28 cellular contexts compared by ENCODE assay signal in genomic region chr13:24065172-24065571, GRCh38.
"Had no signal": no experiment of that assay in that cellular context is flagged by ENCODE, and none has a peak within 500 bp of the region (broad histone marks: within the 10 kb centered on the region; RNA-seq: fewer than 3 reads in every experiment).

No MANE protein-coding gene starts in this region.

- H3K27me3 ChIP-seq: ascending aorta, breast epithelium, SJCRH30 had no signal

- H3K4me1 ChIP-seq: ascending aorta, breast epithelium had no signal

- H3K27ac ChIP-seq: ascending aorta, breast epithelium, SJCRH30, SK-N-MC had no signal

- H3K36me3 Mint-ChIP-seq: activated naive CD4-positive, alpha-beta T cell treated with anti-CD3 and anti-CD28 coated beads, Interleukin-2, amount 50 U/mL, for 24 hours; activated naive CD8-positive, alpha-beta T cell treated with anti-CD3 and anti-CD28 coated beads, Interleukin-2, amount 10 ng/mL, durations not matched to agents 7 days and 5 days had no signal

- ATAC-seq: activated CD4-positive, alpha-beta T cell treated with anti-CD3 and anti-CD28 coated beads for 36 hours; activated CD4-positive, CD25-positive, alpha-beta regulatory T cell treated with anti-CD3 and anti-CD28 coated beads, Interleukin-2, amount 50 U/mL, for 24 hours; activated CD8-positive, alpha-beta memory T cell treated with anti-CD3 and anti-CD28 coated beads, Interleukin-2, amount 10 ng/mL, durations not matched to agents 7 days and 5 days; activated T-cell treated with anti-CD3 and anti-CD28 coated beads, Interleukin-2, amount 50 U/mL, for 72 hours; Panc1 had no signal

- H3K9me3 ChIP-seq: ascending aorta, breast epithelium, SJCRH30 had no signal

- H3K9me3 Mint-ChIP-seq: activated CD4-positive, alpha-beta T cell treated with anti-CD3 and anti-CD28 coated beads, Interleukin-2, amount 10 ng/mL, durations not matched to agents 7 days and 5 days; activated naive CD4-positive, alpha-beta T cell treated with anti-CD3 and anti-CD28 coated beads, Interleukin-2, amount 50 U/mL, for 24 hours; activated naive CD8-positive, alpha-beta T cell treated with anti-CD3 and anti-CD28 coated beads, Interleukin-2, amount 10 ng/mL, durations not matched to agents 7 days and 5 days; activated T-cell treated with anti-CD3 and anti-CD28 coated beads, Interleukin-2, amount 50 U/mL, for 72 hours; activated T-helper 2 cell treated with anti-CD3 and anti-CD28 coated beads, Interferon-gamma antibody, Interleukin-2, Interleukin-4, amounts not matched to agents 10 μg/mL and 5 μg/mL and 100 μg/mL, durations not matched to agents 14 hours and 24 hours and 36 hours had no signal

- H3K27me3 Mint-ChIP-seq: activated naive CD4-positive, alpha-beta T cell treated with anti-CD3 and anti-CD28 coated beads, Interleukin-2, amount 50 U/mL, for 24 hours had no signal

- H3K36me3 ChIP-seq: ascending aorta, breast epithelium, SJCRH30 had no signal

- H3K4me3 Mint-ChIP-seq: activated CD4-positive, alpha-beta T cell treated with anti-CD3 and anti-CD28 coated beads for 36 hours; activated CD4-positive, alpha-beta T cell treated with anti-CD3 and anti-CD28 coated beads, Interleukin-2, amount 10 ng/mL, durations not matched to agents 7 days and 5 days; activated CD8-positive, alpha-beta memory T cell treated with anti-CD3 and anti-CD28 coated beads, Interleukin-2, amount 10 ng/mL, durations not matched to agents 7 days and 5 days; activated naive CD4-positive, alpha-beta T cell treated with anti-CD3 and anti-CD28 coated beads, Interleukin-2, amount 50 U/mL, for 24 hours; activated naive CD8-positive, alpha-beta T cell treated with anti-CD3 and anti-CD28 coated beads, Interleukin-2, amount 10 ng/mL, durations not matched to agents 7 days and 5 days; activated T-cell treated with anti-CD3 and anti-CD28 coated beads, Interleukin-2, amount 50 U/mL, for 72 hours had no signal

- H3K27ac Mint-ChIP-seq: activated CD4-positive, alpha-beta T cell treated with anti-CD3 and anti-CD28 coated beads for 36 hours; activated CD4-positive, alpha-beta T cell treated with anti-CD3 and anti-CD28 coated beads, Interleukin-2, amount 10 ng/mL, durations not matched to agents 7 days and 5 days; activated CD8-positive, alpha-beta memory T cell treated with anti-CD3 and anti-CD28 coated beads, Interleukin-2, amount 10 ng/mL, durations not matched to agents 7 days and 5 days; activated naive CD4-positive, alpha-beta T cell treated with anti-CD3 and anti-CD28 coated beads, Interleukin-2, amount 50 U/mL, for 24 hours; activated naive CD8-positive, alpha-beta T cell treated with anti-CD3 and anti-CD28 coated beads, Interleukin-2, amount 10 ng/mL, durations not matched to agents 7 days and 5 days; activated T-cell treated with anti-CD3 and anti-CD28 coated beads, Interleukin-2, amount 50 U/mL, for 72 hours; activated T-helper 2 cell treated with anti-CD3 and anti-CD28 coated beads, Interferon-gamma antibody, Interleukin-2, Interleukin-4, amounts not matched to agents 10 μg/mL and 5 μg/mL and 100 μg/mL, durations not matched to agents 14 hours and 24 hours and 36 hours had no signal

- DNase-seq: activated CD4-positive, alpha-beta T cell treated with anti-CD3 and anti-CD28 coated beads for 36 hours; activated CD4-positive, alpha-beta T cell treated with anti-CD3 and anti-CD28 coated beads, Interleukin-2, amount 10 ng/mL, durations not matched to agents 7 days and 5 days; activated CD4-positive, alpha-beta T cell treated with anti-CD3 and anti-CD28 coated beads, Interleukin-2, amount 50 U/mL, for 48 hours; activated CD8-positive, alpha-beta memory T cell treated with anti-CD3 and anti-CD28 coated beads for 24 hours; activated CD8-positive, alpha-beta memory T cell treated with anti-CD3 and anti-CD28 coated beads, Interleukin-2, amount 10 ng/mL, durations not matched to agents 7 days and 5 days; activated gamma-delta T cell; activated naive CD4-positive, alpha-beta T cell treated with Interleukin-2 at 50 U/mL for 16 hours; activated naive CD8-positive, alpha-beta T cell treated with anti-CD3 and anti-CD28 coated beads, Interleukin-2, amount 10 ng/mL, durations not matched to agents 7 days and 5 days; activated T-cell treated with anti-CD3 and anti-CD28 coated beads, Interleukin-2, amount 50 U/mL, for 1 hour; activated T-cell treated with anti-CD3 and anti-CD28 coated beads, Interleukin-2, amount 50 U/mL, for 72 hours; amygdala; KG1; NCI-H1092 treated with DMSO at 0.1 percent for 48 hours; NCI-H1417 treated with DMSO at 0.1 percent for 48 hours; NCI-H187 treated with DMSO at 0.1 percent for 48 hours; NCI-H2081; NCI-H345; NCI-H524 treated with DMSO at 0.1 percent for 48 hours; SHP77; SJCRH30; T1000 had no signal

- H3K4me3 ChIP-seq: ascending aorta, breast epithelium, SJCRH30, SK-N-MC had no signal
